ENCODE assay signal across 32 cellular contexts in the genomic region with DNA sequence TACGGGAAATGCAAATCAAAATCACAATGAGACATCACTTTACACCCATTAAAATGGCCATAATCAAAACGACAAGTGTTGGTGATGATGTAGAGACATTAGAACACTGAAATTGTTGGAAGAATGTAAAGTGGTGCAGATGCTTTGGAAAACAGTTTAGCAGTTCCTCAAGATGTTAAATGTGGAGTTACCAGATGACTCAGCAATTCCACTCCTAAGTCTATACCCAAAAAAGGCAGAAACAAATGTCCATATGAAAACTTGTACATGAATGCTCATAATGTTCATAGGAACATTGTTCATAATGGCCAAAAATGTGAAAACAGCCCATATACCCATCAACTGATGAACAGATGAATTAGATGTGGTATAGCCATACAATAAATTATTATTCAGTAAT.
"Had no signal": no experiment of that assay in that cellular context is flagged by ENCODE, and none has a peak within 500 bp of the region (broad histone marks: within the 10 kb centered on the region; RNA-seq: fewer than 3 reads in every experiment).

No MANE protein-coding gene starts in this region.

- H3K9me3 Mint-ChIP-seq: T-helper 2 cell treated with Interferon-gamma antibody and Interleukin-4, amounts not matched to agents 5 μg/mL and 100 μg/mL, for 36 hours had no signal

- H3K27me3 Mint-ChIP-seq: activated CD4-positive, alpha-beta memory T cell treated with anti-CD3 and anti-CD28 coated beads for 36 hours; activated CD4-positive, alpha-beta T cell treated with anti-CD3 and anti-CD28 coated beads, Interleukin-2, amount 10 ng/mL, durations not matched to agents 7 days and 5 days had no signal

- H3K4me1 ChIP-seq: adrenal gland, SJSA1 had no signal

- H3K4me3 ChIP-seq: adrenal gland, SJSA1 had no signal

- H3K4me2 ChIP-seq: SK-N-SH had no signal

- H3K27me3 ChIP-seq: adrenal gland, brain microvascular endothelial cell, SJSA1 had no signal

- H3K27ac ChIP-seq: adrenal gland, brain microvascular endothelial cell, SJSA1 had no signal

- ATAC-seq: activated CD4-positive, alpha-beta T cell treated with anti-CD3 and anti-CD28 coated beads for 36 hours; activated CD4-positive, CD25-positive, alpha-beta regulatory T cell treated with anti-CD3 and anti-CD28 coated beads, Interleukin-2, amount 50 U/mL, for 24 hours; activated naive CD4-positive, alpha-beta T cell treated with anti-CD3 and anti-CD28 coated beads, Interleukin-2, amount 50 U/mL, for 72 hours; activated T-cell treated with anti-CD3 and anti-CD28 coated beads, Interleukin-2, amount 50 U/mL, for 4 hours; Panc1; WTC11 had no signal

- H3K9ac ChIP-seq: SK-N-SH had no signal

- H3K27ac Mint-ChIP-seq: activated CD4-positive, alpha-beta memory T cell treated with anti-CD3 and anti-CD28 coated beads for 36 hours; activated CD4-positive, alpha-beta T cell treated with anti-CD3 and anti-CD28 coated beads for 36 hours; activated CD4-positive, alpha-beta T cell treated with anti-CD3 and anti-CD28 coated beads, Interleukin-2, amount 10 ng/mL, durations not matched to agents 7 days and 5 days; activated naive CD4-positive, alpha-beta T cell treated with anti-CD3 and anti-CD28 coated beads for 36 hours; activated naive CD4-positive, alpha-beta T cell treated with anti-CD3 and anti-CD28 coated beads, Interleukin-2, amount 50 U/mL, for 72 hours; activated T-helper 1 cell treated with anti-CD3 and anti-CD28 coated beads, Interleukin-12 subunit alpha, Interleukin-12 subunit beta, Interleukin-2, Interleukin-4 antibody, amounts not matched to agents 30 ng/mL and 10 ng/mL and 1 ng/mL, durations not matched to agents 14 hours and 24 hours and 36 hours; T-helper 1 cell treated with Interleukin-12 subunit alpha and Interleukin-12 subunit beta and Interleukin-4 antibody, amounts not matched to agents 30 μg/mL and 1 μg/mL, for 36 hours; T-helper 2 cell treated with Interferon-gamma antibody and Interleukin-4, amounts not matched to agents 5 μg/mL and 100 μg/mL, for 36 hours; WTC11 had no signal

- H3K4me1 Mint-ChIP-seq: activated CD4-positive, alpha-beta T cell treated with anti-CD3 and anti-CD28 coated beads for 36 hours; activated CD4-positive, alpha-beta T cell treated with anti-CD3 and anti-CD28 coated beads, Interleukin-2, amount 10 ng/mL, durations not matched to agents 7 days and 5 days; WTC11 had no signal

- DNase-seq: activated CD4-positive, alpha-beta memory T cell treated with anti-CD3 and anti-CD28 coated beads for 36 hours; activated CD4-positive, alpha-beta T cell treated with anti-CD3 and anti-CD28 coated beads for 36 hours; activated CD4-positive, alpha-beta T cell treated with anti-CD3 and anti-CD28 coated beads, Interleukin-2, amount 10 ng/mL, durations not matched to agents 7 days and 5 days; activated CD8-positive, alpha-beta memory T cell treated with anti-CD3 and anti-CD28 coated beads, Interleukin-2, amount 50 U/mL, for 4 hours; activated gamma-delta T cell treated with Interleukin-2 at 50 U/mL for 16 hours; activated naive CD4-positive, alpha-beta T cell treated with anti-CD3 and anti-CD28 coated beads for 36 hours; activated T-cell treated with anti-CD3 and anti-CD28 coated beads for 4 hours; activated T-cell treated with anti-CD3 and anti-CD28 coated beads, Interleukin-2, amount 50 U/mL, for 4 hours; adrenal gland; anterior cingulate cortex; brain microvascular endothelial cell; central memory CD4-positive, alpha-beta T cell; Kasumi-1; MM.1S; MV-4-11; NCI-H1092; NCI-H1436 treated with DMSO at 0.1 percent for 48 hours; NCI-H1694 treated with DMSO at 0.1 percent for 48 hours; NCI-H2029; NCI-H345; NCI-H524 treated with DMSO at 0.1 percent for 48 hours; RPMI8226; SHP77 treated with DMSO at 0.1 percent for 48 hours; SK-N-SH had no signal

- H3K4me3 Mint-ChIP-seq: activated CD4-positive, alpha-beta memory T cell treated with anti-CD3 and anti-CD28 coated beads for 36 hours; activated CD4-positive, alpha-beta T cell treated with anti-CD3 and anti-CD28 coated beads for 36 hours; activated CD4-positive, alpha-beta T cell treated with anti-CD3 and anti-CD28 coated beads, Interleukin-2, amount 10 ng/mL, durations not matched to agents 7 days and 5 days; activated naive CD4-positive, alpha-beta T cell treated with anti-CD3 and anti-CD28 coated beads for 36 hours; activated T-cell treated with anti-CD3 and anti-CD28 coated beads, Interleukin-2, amount 50 U/mL, for 4 hours; activated T-helper 1 cell treated with anti-CD3 and anti-CD28 coated beads, Interleukin-12 subunit alpha, Interleukin-12 subunit beta, Interleukin-2, Interleukin-4 antibody, amounts not matched to agents 30 ng/mL and 10 ng/mL and 1 ng/mL, durations not matched to agents 14 hours and 24 hours and 36 hours; T-helper 1 cell treated with Interleukin-12 subunit alpha and Interleukin-12 subunit beta and Interleukin-4 antibody, amounts not matched to agents 30 μg/mL and 1 μg/mL, for 36 hours; T-helper 2 cell treated with Interferon-gamma antibody and Interleukin-4, amounts not matched to agents 5 μg/mL and 100 μg/mL, for 36 hours; WTC11 had no signal

- H3K9me3 ChIP-seq: adrenal gland, SJSA1, SK-N-SH had no signal

- H3K36me3 ChIP-seq: adrenal gland, brain microvascular endothelial cell, SJSA1 had no signal

- H3K36me3 Mint-ChIP-seq: activated CD4-positive, alpha-beta memory T cell treated with anti-CD3 and anti-CD28 coated beads for 36 hours; activated naive CD4-positive, alpha-beta T cell treated with anti-CD3 and anti-CD28 coated beads, Interleukin-2, amount 50 U/mL, for 72 hours had no signal
